1 cellular context compared by ENCODE assay signal in the genomic region with DNA sequence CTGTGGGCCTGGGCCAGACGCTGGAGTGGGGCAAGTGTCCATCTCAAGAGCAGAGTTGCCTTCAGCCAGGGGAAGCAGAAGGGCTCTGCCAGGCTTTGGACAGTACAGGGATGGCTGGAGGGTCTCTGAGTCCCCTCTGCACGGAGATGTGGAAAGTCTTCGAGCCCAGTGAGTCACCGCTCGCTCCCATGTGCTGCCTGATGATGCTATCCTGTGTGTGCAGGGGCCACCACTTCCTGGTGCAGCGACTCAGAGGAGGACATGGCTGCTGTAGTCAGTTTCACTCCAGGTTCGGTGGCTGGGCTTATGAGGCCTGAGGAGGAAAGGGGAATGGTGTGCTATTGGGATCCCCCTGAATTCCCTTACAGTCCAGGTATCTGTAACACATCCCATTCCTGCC.
TF ChIP-seq lines count a peak whose summit lies in the region.

No MANE protein-coding gene starts in this region.

TF ChIP-seq in H1, 55 proteins besides CTCF, POLR2A, EP300 and RAD21:
- TF ChIP-seq GABPA (IDR thresholded peaks at IDR 0.05; ENCODE audit: borderline replicate concordance, insufficient read depth, low read length) (no peak), NANOG (IDR thresholded peaks at IDR 0.05; ENCODE audit: insufficient read depth, low read depth, low read length, poor library complexity, severe bottlenecking) (no peak)
